In the genomic region with DNA sequence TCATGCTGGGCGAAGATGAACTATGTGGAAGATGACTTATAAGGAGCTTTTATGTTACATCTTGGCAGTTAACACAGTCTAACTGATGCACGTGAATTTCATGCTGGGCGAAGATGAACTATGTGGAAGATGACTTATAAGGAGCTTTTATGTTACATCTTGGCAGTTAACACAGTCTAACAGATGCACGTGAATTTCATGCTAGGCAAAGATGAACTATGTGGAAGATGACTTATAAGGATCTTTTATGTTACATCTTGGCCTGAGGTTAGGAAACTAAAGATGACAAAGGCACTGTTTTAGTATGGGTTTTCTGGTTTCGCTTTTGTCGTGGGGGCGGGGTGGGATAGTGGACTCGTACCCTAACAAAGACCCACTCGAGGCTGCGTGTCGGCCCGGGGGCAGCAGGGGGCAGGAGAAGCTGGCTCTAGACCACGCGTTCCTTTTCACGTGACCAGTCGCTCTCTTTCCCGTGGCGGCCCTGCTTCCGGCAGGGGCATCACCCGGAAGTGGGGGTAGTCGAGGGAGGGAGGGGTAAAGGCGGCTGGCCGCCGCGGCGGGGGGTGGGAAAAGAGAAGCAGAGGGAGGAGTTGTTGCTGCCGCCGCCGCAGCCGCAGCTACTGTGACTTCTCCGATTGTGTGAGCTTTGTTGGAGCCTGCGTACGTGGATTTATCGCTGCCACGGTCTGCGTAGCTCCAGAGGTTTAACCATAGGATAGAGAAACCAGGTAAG, we compare ENCODE assay signal across 8 cellular contexts. TPM values are rescaled to one million over a fixed set of nuclear protein-coding genes. Genes with fewer than 3 reads are reported as not detected.
DNase-seq lines count a peak whose midpoint lies in the region; ATAC-seq, FAIRE-seq and TF ChIP-seq lines count a peak whose summit lies in the region.

A gene (plus strand): TSS at position 586 of the 733 bp plus-strand sequence. CDS start 60,949 bp downstream, outside the sequence.

- H3K36me3 ChIP-seq in WERI-Rb-1 (no peaks in the 10 kb centered on the region), bronchial epithelial cell (ENCODE audit: control insufficient read depth, insufficient read depth, low read length) (no peaks in the 10 kb centered on the region)

- H3K27ac ChIP-seq in WERI-Rb-1, result peak within 1 kb of the TSS; percentile 58

- TF ChIP-seq CTCF in WERI-Rb-1 (IDR thresholded peaks at IDR 0.05; ENCODE audit: low read depth, low read length) (peak; percentile 69), bronchial epithelial cell (IDR thresholded peaks at IDR 0.05; ENCODE audit: insufficient read depth, low read length, severe bottlenecking) (peak; percentile 56)

- H3K9me3 ChIP-seq in WERI-Rb-1 (ENCODE audit: severe bottlenecking), result no peaks in the 10 kb centered on the region

- FAIRE-seq in bronchial epithelial cell (lab: Jason Lieb, UNC), result no peak

- peaks cover 13% of the 10 kb centered on the region for H3K27me3 ChIP-seq in WERI-Rb-1 (ENCODE audit: insufficient read depth, low read depth, severe bottlenecking)
- no peaks in the 10 kb centered on the region for H3K27me3 ChIP-seq in bronchial epithelial cell (ENCODE audit: control insufficient read depth, insufficient read depth, low read length)

- peak; percentile 92 for DNase-seq in AG08395 (ENCODE audit: low spot score)
- DNase-seq in NCI-H2196 (lab: John Stamatoyannopoulos, UW; ENCODE audit: unreplicated experiment), result peak; percentile 81
- DNase-seq in WERI-Rb-1, result peak; percentile 93
- peak; percentile 55 for DNase-seq in bronchial epithelial cell (ENCODE audit: low read depth)
- peak; percentile 88 for DNase-seq in iris pigment epithelial cell (ENCODE audit: low read depth)
- DNase-seq in stimulated activated CD4-positive, alpha-beta T cell treated with anti-CD3 and anti-CD28 coated beads, Interleukin-12 subunit alpha, Interleukin-12 subunit beta, amount 100 ng/mL, for 24 hours (ENCODE audit: low read depth in 2 of 2), result peak; percentile 75 to 82

- ATAC-seq in GM18907 (IDR thresholded peaks at IDR 0.05; ENCODE audit: unreplicated experiment) (peak; percentile 92), HG03139 (IDR thresholded peaks at IDR 0.05; ENCODE audit: unreplicated experiment) (peak; percentile 95)

- H3K4me3 ChIP-seq in WERI-Rb-1 (ENCODE audit: low read depth, low read length) (peak within 1 kb of the TSS; percentile 72), bronchial epithelial cell (ENCODE audit: low read depth, low read length) (peak within 1 kb of the TSS; percentile 53)

RNA-seq across cellular contexts. Expression of the gene that starts here (rescaled TPM):
- 2.4 and 3.1 TPM in 2 replicates for total RNA-seq in bronchial epithelial cell

Comparison
In these comparisons a context has a peak if more than half of its experiments do, and no peak if none do; other contexts are left out.
1. Peak in every context shown above with its lines: DNase-seq, ATAC-seq, H3K4me3 ChIP-seq and H3K27ac ChIP-seq.